In the genomic region with DNA sequence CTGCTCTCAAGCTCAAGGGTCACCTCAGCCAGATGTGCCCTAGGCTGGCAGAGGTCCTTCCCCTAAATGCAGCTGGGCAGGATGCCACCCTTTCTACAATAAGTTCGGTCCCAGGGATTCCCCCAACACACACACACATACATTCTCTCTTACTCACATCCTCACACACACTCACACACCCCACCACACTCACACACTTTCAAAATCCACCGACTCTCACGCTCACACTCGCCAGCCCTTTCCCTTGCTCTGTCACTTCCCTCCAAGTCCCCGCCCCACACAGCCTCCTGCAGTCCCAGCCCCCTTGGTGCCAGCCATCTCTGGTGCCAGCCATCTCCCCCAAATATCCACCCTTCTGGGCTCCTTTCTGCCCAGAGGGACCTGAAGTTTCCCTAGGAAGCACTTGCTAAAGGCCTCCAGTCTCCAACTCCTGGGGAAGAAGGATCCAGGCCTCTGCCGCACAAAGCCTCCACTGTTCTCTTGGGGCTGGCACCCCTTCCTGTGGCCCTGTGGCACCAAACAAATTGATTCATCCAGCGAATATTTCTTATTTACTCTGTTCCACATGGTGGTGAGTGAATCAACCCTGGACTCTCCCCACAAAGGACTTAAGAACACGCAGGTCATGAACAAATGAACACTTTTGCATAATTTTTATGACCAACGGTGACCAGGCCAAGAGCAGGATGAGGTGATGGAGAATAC, we compare ENCODE assay signal across 14 cellular contexts. TPM values are rescaled to one million over a fixed set of nuclear protein-coding genes. Genes with fewer than 3 reads are reported as not detected.
DNase-seq lines count a peak whose midpoint lies in the region; ATAC-seq and TF ChIP-seq lines count a peak whose summit lies in the region.
"Had no signal": no experiment of that assay in that cellular context is flagged by ENCODE, and none has a peak within 500 bp of the region (broad histone marks: within the 10 kb centered on the region; RNA-seq: fewer than 3 reads in every experiment).

No MANE protein-coding gene starts in this region.

- TF ChIP-seq CTCF in nephron (IDR thresholded peaks at IDR 0.05; ENCODE audit: unreplicated experiment in 3 of 3) = no peak

- no peaks in the 10 kb centered on the region for H3K36me3 Mint-ChIP-seq in IgD-negative memory B cell
- H3K36me3 Mint-ChIP-seq in nephron (ENCODE audit: low read depth) = no peaks in the 10 kb centered on the region

- H3K4me3 Mint-ChIP-seq in IgD-negative memory B cell (peak overlapping the region in 2 of 4 donors; percentile 37 to 43), nephron (peak overlapping the region; percentile 11 to 37 (median 32))

- ATAC-seq in HG03457 (IDR thresholded peaks at IDR 0.05; ENCODE audit: unreplicated experiment) = no peak
- ATAC-seq: psoas muscle had no signal

- H3K4me1 Mint-ChIP-seq in IgD-negative memory B cell (peaks cover 8 to 13% (median 13%) of the 10 kb centered on the region in 3 donors), nephron (peaks cover 5% of the 10 kb centered on the region)

- peak overlapping the region in 2 of 3 donors; percentile 72 to 96 for H3K27ac Mint-ChIP-seq in IgD-negative memory B cell
- no peak overlapping the region for H3K27ac Mint-ChIP-seq in nephron
- H3K27ac Mint-ChIP-seq: H9 had no signal

- H3K27me3 Mint-ChIP-seq in IgD-negative memory B cell = no peaks in the 10 kb centered on the region
- no peaks in the 10 kb centered on the region for H3K27me3 Mint-ChIP-seq in nephron (ENCODE audit: low read depth)

- H3K9me3 Mint-ChIP-seq in IgD-negative memory B cell (no peaks in the 10 kb centered on the region), nephron (no peaks in the 10 kb centered on the region)
- H3K9me3 Mint-ChIP-seq: H9 had no signal

- peak; percentile 48 for DNase-seq in Daoy (ENCODE audit: low read depth)
- peak; percentile 46 for DNase-seq in epidermal melanocyte (ENCODE audit: insufficient read length, low spot score)
- DNase-seq in cerebellar cortex (ENCODE audit: low spot score) = no peak
- DNase-seq in NCI-H1092 treated with DMSO at 0.1 percent for 48 hours (lab: John Stamatoyannopoulos, UW) = no peak
- DNase-seq: activated CD4-positive, CD25-positive, alpha-beta regulatory T cell treated with anti-CD3 and anti-CD28 coated beads, Interleukin-2, amount 50 U/mL, for 72 hours; activated effector memory CD4-positive, alpha-beta T cell treated with Interleukin-2 at 50 U/mL for 16 hours; H9; NCI-H2029 treated with DMSO at 0.1 percent for 48 hours; NK-92 treated with Interleukin-12 subunit alpha and Interleukin-12 subunit beta, amount 100 ng/mL, for 24 hours; stimulated activated CD4-positive, alpha-beta T cell treated with anti-CD3 and anti-CD28 coated beads, Interleukin-4, amount 100 ng/mL, for 1 hour had no signal

RNA-seq across cellular contexts. Expression of gene USP36, which starts 3.8 kb away (rescaled TPM):
- total RNA-seq in Daoy (2014; rRNA removed; shearing (Covaris generic)) = 11.4 and 21.3 TPM in 2 replicates
- 28.8 TPM for polyA plus RNA-seq in IgD-negative memory B cell

RNA-seq across cellular contexts. Expression of gene CEP295NL, which starts 58.5 kb away (rescaled TPM):
- 1.0 TPM in 1 of 2 replicates, not detected in the other for total RNA-seq in Daoy (2014; rRNA removed; shearing (Covaris generic))
- polyA plus RNA-seq in IgD-negative memory B cell = 1.6 TPM

Comparison
In these comparisons a context has a peak if more than half of its experiments do, and no peak if none do; other contexts are left out.
1. DNase-seq: peak in Daoy (single experiment) and epidermal melanocyte (single experiment); none in cerebellar cortex (single experiment) and NCI-H1092 treated with DMSO at 0.1 percent for 48 hours (single experiment).
2. H3K27ac Mint-ChIP-seq: peak in IgD-negative memory B cell (2 of 3); none in nephron (0 of 3).